Comparison of ENCODE assay signal across 1 cellular context in genomic region chr7:124459101-124460052, GRCh38.
TF ChIP-seq lines count a peak whose summit lies in the region.

No MANE protein-coding gene starts in this region.

TF ChIP-seq in SK-N-SH, 30 proteins besides CTCF, POLR2A, EP300 and RAD21 (continued from another document):
- TF ChIP-seq SMC3 (IDR thresholded peaks at IDR 0.05; ENCODE audit: low read depth, low read length), result no peak
- TF ChIP-seq TCF12 (IDR thresholded peaks at IDR 0.05), result no peak
- TF ChIP-seq NRF1 (IDR thresholded peaks at IDR 0.05; ENCODE audit: low read depth, low read length), result no peak
- TF ChIP-seq EZH2phosphoT487 (IDR thresholded peaks at IDR 0.05; ENCODE audit: borderline replicate concordance, low read depth), result no peak
- TF ChIP-seq YY1 (IDR thresholded peaks at IDR 0.05; ENCODE audit: low read depth), result no peak
- TF ChIP-seq FOXM1 (IDR thresholded peaks at IDR 0.05; ENCODE audit: low read depth), result no peak
- no peak for TF ChIP-seq MXI1 (IDR thresholded peaks at IDR 0.05; ENCODE audit: low read depth, low read length)
- no peak for TF ChIP-seq IRF3 (IDR thresholded peaks at IDR 0.05; ENCODE audit: low read depth, low read length)
- TF ChIP-seq CHD2 (IDR thresholded peaks at IDR 0.05; ENCODE audit: low read length, partially characterized antibody), result no peak
- TF ChIP-seq GABPA (IDR thresholded peaks at IDR 0.05; ENCODE audit: low read depth), result no peak
- no peak for TF ChIP-seq USF1 (IDR thresholded peaks at IDR 0.05; ENCODE audit: borderline replicate concordance, low read depth)
- TF ChIP-seq MAX (IDR thresholded peaks at IDR 0.05; ENCODE audit: low read depth), result no peak
- TF ChIP-seq SIN3A (IDR thresholded peaks at IDR 0.05; ENCODE audit: borderline replicate concordance, low read depth, low read length), result no peak
